ENCODE assay signal across 8 cellular contexts in genomic region chr17:45425125-45425983, GRCh38. TPM values are rescaled to one million over a fixed set of nuclear protein-coding genes. Genes with fewer than 3 reads are reported as not detected.
A peak's percentile ranks its signal among the peaks of the same experiment; 100 is the strongest.
DNase-seq lines count a peak whose midpoint lies in the region; ATAC-seq, FAIRE-seq and TF ChIP-seq lines count a peak whose summit lies in the region.

No MANE protein-coding gene starts in this region.

- H3K9me3 ChIP-seq in PC-3 (ENCODE audit: low read length) (no peaks in the 10 kb centered on the region), esophagus squamous epithelium (no peaks in the 10 kb centered on the region), neuronal stem cell (replicated peaks in 1 of 2; ENCODE audit: control insufficient read depth in 2 of 2, insufficient read depth in 1 of 2, low read depth in 1 of 2, low read length in 2 of 2) (peaks cover 0 to under 1% of the 10 kb centered on the region in 2 donors)

- H2AFZ ChIP-seq in PC-3 (ENCODE audit: low read length) (0 out of 2 replicates have a peak overlapping the region, but pooled peaks have one; percentile 7), neuronal stem cell (ENCODE audit: low read length) (peak overlapping the region; percentile 100)

- H3K4me2 ChIP-seq in PC-3 (ENCODE audit: low read length), result peak overlapping the region; percentile 94
- peak overlapping the region; percentile 25 for H3K4me2 ChIP-seq in neuronal stem cell (ENCODE audit: insufficient read depth, low read length, poor library complexity, severe bottlenecking)

- H3K9me2 ChIP-seq in PC-3 (replicated peaks; ENCODE audit: low read length), result no peaks in the 10 kb centered on the region

- H3K9ac ChIP-seq in PC-3 (ENCODE audit: low read length) (peak overlapping the region; percentile 91), neuronal stem cell (ENCODE audit: low read depth, low read length, poor library complexity) (peak overlapping the region; percentile 50)

- peak; percentile 82 for ATAC-seq in PC-3

- H4K8ac ChIP-seq in neuronal stem cell (ENCODE audit: low read depth, low read length), result no peak overlapping the region

- TF ChIP-seq POLR2A in esophagus squamous epithelium (IDR thresholded peaks at IDR 0.05), result peak in 2 of 4 donors; percentile 10 to 46

- H3K36me3 ChIP-seq in PC-3 (ENCODE audit: low read depth, low read length) (no peaks in the 10 kb centered on the region; the same call in 1 of the 2 replicates), esophagus squamous epithelium (peaks cover 0 to 41% (median 0%) of the 10 kb centered on the region in 3 donors), neuronal stem cell (replicated peaks in 1 of 2; ENCODE audit: control insufficient read depth in 2 of 2, insufficient read depth in 2 of 2, low read length in 2 of 2) (no peaks in the 10 kb centered on the region)

- no peak overlapping the region for H4K91ac ChIP-seq in neuronal stem cell (ENCODE audit: low read depth, low read length, poor library complexity)

- H2BK5ac ChIP-seq in neuronal stem cell (ENCODE audit: low read length), result no peak overlapping the region

- H3K4ac ChIP-seq in neuronal stem cell (ENCODE audit: low read length), result no peak overlapping the region

- POLR2A ChIA-PET in PC-3 (lab: Charles Lee; ENCODE audit: unreplicated experiment), result interaction anchor here (0.5 to 0.9 kb wide), 7 partner anchors 33 to 277 kb away, joined by 3 to 6 read pairs (median 3); partner anchors contain the start of genes HEXIM1 and MAP3K14

- H3K14ac ChIP-seq in neuronal stem cell (ENCODE audit: low read length), result no peak overlapping the region

- TF ChIP-seq CTCF in AG09309 (IDR thresholded peaks at IDR 0.05; ENCODE audit: control insufficient read depth, insufficient read depth, low read depth, low read length, missing control alignments) (peak; percentile 54), PC-3 (conservative IDR thresholded peaks at IDR 0.05; ENCODE audit: low read depth, low read length) (peak; percentile 87), esophagus squamous epithelium (IDR thresholded peaks at IDR 0.05) (peak in 2 of 6 experiments; percentile 8 to 39)

- no peak overlapping the region for H2BK12ac ChIP-seq in neuronal stem cell (ENCODE audit: low read length)

- CTCF ChIA-PET in PC-3 (lab: Charles Lee), result interaction anchor here (0.6 to 2.1 kb wide), 16 partner anchors 19 to 536 kb away, joined by 3 to 45 read pairs (median 6); partner anchors contain the start of genes ACBD4 and MAP3K14

- H4K20me1 ChIP-seq in PC-3 (ENCODE audit: low read length), result peaks cover 34% of the 10 kb centered on the region; the same call in 1 of the 2 replicates

- H2BK15ac ChIP-seq in neuronal stem cell (ENCODE audit: low read length), result peak overlapping the region; percentile 83

- H3K23ac ChIP-seq in neuronal stem cell (ENCODE audit: low read depth, low read length, poor library complexity), result peak overlapping the region; percentile 89

- TSS peak; percentile 23 for BruUV-seq in PC-3 (replicated peaks; lab: Mats Ljungman, UMichigan)

- intact Hi-C loops in PC-3 (cut with micrococcal nuclease), result loop anchor here (1.0 to 5.0 kb wide), 3 partner anchors 30 to 109 kb away; partner anchors contain the start of gene MAP3K14
- intact Hi-C loops in esophagus squamous epithelium (cut with DNase I), result no loop called here

- H3K4me3 ChIP-seq in AG09309 (ENCODE audit: control insufficient read depth, low read depth, low read length) (no peak overlapping the region), PC-3 (ENCODE audit: low read length) (peak overlapping the region; percentile 78), esophagus squamous epithelium (peak overlapping the region; percentile 20 to 50 (median 40)), neuronal stem cell (ENCODE audit: low read length in 2 of 2) (peak overlapping the region in 1 of 2 donors; percentile 43)

- H3K27me3 ChIP-seq in PC-3 (ENCODE audit: low read length) (no peaks in the 10 kb centered on the region), esophagus squamous epithelium (peaks cover 0 to 30% (median 0%) of the 10 kb centered on the region in 4 donors), neuronal stem cell (ENCODE audit: control insufficient read depth in 3 of 3, insufficient read depth in 3 of 3, low read depth in 1 of 3, low read length in 3 of 3) (peaks cover 20 to 36% (median 27%) of the 10 kb centered on the region in 3 experiments)

- peaks cover 44% of the 10 kb centered on the region for H3K4me1 ChIP-seq in PC-3 (ENCODE audit: insufficient read depth, low read length)
- H3K4me1 ChIP-seq in esophagus squamous epithelium, result peaks cover 26 to 66% (median 37%) of the 10 kb centered on the region in 3 donors
- H3K4me1 ChIP-seq in neuronal stem cell (ENCODE audit: control insufficient read depth in 2 of 2, insufficient read depth in 1 of 2, low read depth in 1 of 2, low read length in 2 of 2), result peaks cover 7 to 10% of the 10 kb centered on the region in 2 donors

- H2AK5ac ChIP-seq in neuronal stem cell (ENCODE audit: low read depth, low read length), result peak overlapping the region; percentile 95

- H3K27ac ChIP-seq in PC-3 (ENCODE audit: low read length), result peak overlapping the region; percentile 92
- peak overlapping the region; percentile 61 to 96 (median 90) for H3K27ac ChIP-seq in esophagus squamous epithelium
- H3K27ac ChIP-seq in neuronal stem cell (replicated peaks; ENCODE audit: low read length), result no peak overlapping the region

- FAIRE-seq in HTR-8/SVneo (lab: Jason Lieb, UNC) (peak; percentile 91), GM19239 (lab: Jason Lieb, UNC) (no peak)

- WGBS in esophagus squamous epithelium, 2 donors, result 37% methylated on average over 8 of the region's 18 CpGs; no CpG with 5 or more reads in 1 of the 2 donors
- WGBS in neuronal stem cell (ENCODE audit: extremely low coverage in 2 of 2, insufficient read length in 2 of 2, insufficient replicate concordance in 1 of 2), 2 donors, result no CpG with 5 or more reads among the region's 18 CpGs

- H3K79me2 ChIP-seq in PC-3 (ENCODE audit: low read length), result peaks cover 63% of the 10 kb centered on the region

- no peaks in the 10 kb centered on the region for H3F3A ChIP-seq in PC-3 (ENCODE audit: low read length, unreplicated experiment)

- DNase-seq in AG09309 (ENCODE audit: low read depth), result peak; percentile 10
- DNase-seq in HTR-8/SVneo (ENCODE audit: insufficient read length, low spot score), result peak; percentile 97
- peak; percentile 99 for DNase-seq in PC-3
- no peak for DNase-seq in esophagus squamous epithelium (lab: John Stamatoyannopoulos, UW)
- DNase-seq in neuronal stem cell (ENCODE audit: low spot score), result no peak
- no peak for DNase-seq in central memory CD4-positive, alpha-beta T cell
- DNase-seq in stimulated activated CD4-positive, alpha-beta T cell treated with anti-CD3 and anti-CD28 coated beads, Interleukin-2, amount 100 ng/mL, for 48 hours, result no peak
- no peak for DNase-seq in GM19239 (ENCODE audit: insufficient read length, low spot score)

- no peaks in the 10 kb centered on the region for H3K79me1 ChIP-seq in neuronal stem cell (ENCODE audit: low read depth, low read length)

- peak overlapping the region; percentile 89 for H3K18ac ChIP-seq in neuronal stem cell (ENCODE audit: low read length)

- H2BK120ac ChIP-seq in neuronal stem cell (ENCODE audit: low read depth, low read length), result peak overlapping the region; percentile 81

RNA-seq across cellular contexts. Expression of gene ARHGAP27, which starts 7.3 kb away (rescaled TPM):
- total RNA-seq in PC-3 (2014; rRNA removed), result 119 and 134 TPM in 2 replicates
- 100 to 1,000 TPM in 2 of 4 donors, 10 to 100 TPM in 2; 37.7 to 146 (median 103) TPM for total RNA-seq in esophagus squamous epithelium
- polyA plus RNA-seq in neuronal stem cell (2013, experiment 1 of 2), result 1.5 TPM
- 1.4 TPM for polyA plus RNA-seq in neuronal stem cell (2013, experiment 2 of 2)

Comparison
In these comparisons a context has a peak if more than half of its experiments do, and no peak if none do; other contexts are left out.
1. DNase-seq: peak in AG09309 (single experiment), HTR-8/SVneo (single experiment) and PC-3 (single experiment); none in esophagus squamous epithelium (single experiment), neuronal stem cell (single experiment), central memory CD4-positive, alpha-beta T cell (single experiment), stimulated activated CD4-positive, alpha-beta T cell treated with anti-CD3 and anti-CD28 coated beads, Interleukin-2, amount 100 ng/mL, for 48 hours (0 of 2) and GM19239 (single experiment).